15 cellular contexts compared by ENCODE assay signal in the genomic region with DNA sequence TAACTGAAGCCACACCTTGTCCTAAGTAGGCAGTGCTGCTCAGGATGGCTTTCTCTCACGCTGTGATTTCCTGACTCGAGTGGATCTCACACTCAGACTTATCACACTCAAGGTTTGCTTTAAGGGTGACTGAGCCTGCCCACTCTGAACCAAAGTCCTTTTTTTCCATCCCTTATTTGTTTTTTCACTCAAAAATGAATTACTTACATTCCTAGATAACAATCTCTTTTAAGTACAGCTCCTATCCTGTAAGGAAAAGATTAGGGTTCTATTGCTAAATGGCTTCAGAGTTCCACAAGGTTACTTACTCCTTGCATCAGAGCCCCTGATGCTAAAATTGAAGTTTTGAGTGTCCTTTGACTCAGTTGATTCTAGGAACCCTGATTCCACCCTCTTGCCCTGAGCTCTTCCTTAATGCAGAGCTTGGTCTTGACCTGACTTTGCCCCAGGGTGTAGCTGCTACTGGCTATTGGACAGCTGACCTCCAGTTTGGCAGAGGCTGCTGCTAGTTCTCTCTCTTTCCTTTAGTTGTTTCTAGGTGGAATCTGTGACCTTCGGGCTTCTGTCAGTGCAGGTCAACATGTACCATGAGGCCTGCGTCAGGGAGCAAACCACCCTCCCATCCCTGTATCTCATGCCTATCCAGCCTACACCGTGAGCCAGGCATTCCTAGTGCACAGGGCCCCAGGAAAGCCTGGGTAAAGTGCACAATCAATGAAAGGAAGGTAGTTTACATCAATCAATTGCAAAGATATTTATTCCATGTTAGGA.
DNase-seq lines count a peak whose midpoint lies in the region; ATAC-seq and TF ChIP-seq lines count a peak whose summit lies in the region.
"Had no signal": no experiment of that assay in that cellular context is flagged by ENCODE, and none has a peak within 500 bp of the region (broad histone marks: within the 10 kb centered on the region; RNA-seq: fewer than 3 reads in every experiment).

No MANE protein-coding gene starts in this region.

- no peak for TF ChIP-seq RAD21 in SK-N-SH (IDR thresholded peaks at IDR 0.05; ENCODE audit: low read length)

- 0 out of 2 replicates have a peak, but pooled peaks cover 4% of the 10 kb centered on the region for H3K4me1 ChIP-seq in GM23338 (ENCODE audit: insufficient read depth)
- peaks cover 0 to 2% of the 10 kb centered on the region in 2 experiments; a peak in 3 of 4 replicates for H3K4me1 ChIP-seq in SK-N-SH (ENCODE audit: control insufficient read depth in 1 of 2, insufficient read depth in 2 of 2, low read depth in 1 of 2, low read length in 1 of 2)
- H3K4me1 ChIP-seq in trophoblast cell (ENCODE audit: control insufficient read depth in 1 of 2, insufficient read depth in 2 of 2, low read length in 2 of 2): peaks cover 2 to 6% of the 10 kb centered on the region in 2 experiments
- H3K4me1 ChIP-seq in body of pancreas: peaks cover 10% of the 10 kb centered on the region

- H4K12ac ChIP-seq in trophoblast cell (ENCODE audit: low read depth, low read length): no peak overlapping the region

- no peaks in the 10 kb centered on the region for H3K36me3 Mint-ChIP-seq in GM23338 (ENCODE audit: low read depth)

- H3F3A ChIP-seq in GM23338 (replicated peaks; ENCODE audit: low read depth): no peaks in the 10 kb centered on the region
- peaks cover 3% of the 10 kb centered on the region for H3F3A ChIP-seq in SK-N-SH (replicated peaks; ENCODE audit: insufficient read depth)

- H3K27me3 ChIP-seq in GM23338 (ENCODE audit: insufficient read depth): no peaks in the 10 kb centered on the region
- H3K27me3 ChIP-seq in SK-N-SH (ENCODE audit: insufficient read depth): no peaks in the 10 kb centered on the region
- no peaks in the 10 kb centered on the region for H3K27me3 ChIP-seq in trophoblast cell (ENCODE audit: insufficient read depth, low read length)
- no peaks in the 10 kb centered on the region for H3K27me3 ChIP-seq in body of pancreas
- H3K27me3 ChIP-seq: esophagus muscularis mucosa had no signal

- CTCF ChIA-PET in SK-N-SH (lab: Yijun Ruan, JAX): no interaction called here

- no peaks in the 10 kb centered on the region for H3K9me2 ChIP-seq in GM23338 (ENCODE audit: insufficient read depth)
- no peaks in the 10 kb centered on the region for H3K9me2 ChIP-seq in SK-N-SH

- no peak overlapping the region for H2AK5ac ChIP-seq in trophoblast cell (ENCODE audit: low read length)

- no peaks in the 10 kb centered on the region for H3K27me3 Mint-ChIP-seq in GM23338 (ENCODE audit: insufficient read depth, low read depth, poor library complexity)

- no peaks in the 10 kb centered on the region for H3K79me2 ChIP-seq in GM23338 (replicated peaks; ENCODE audit: insufficient read depth)
- H3K79me2 ChIP-seq in SK-N-SH (ENCODE audit: insufficient read depth): no peaks in the 10 kb centered on the region
- no peaks in the 10 kb centered on the region for H3K79me2 ChIP-seq in trophoblast cell (ENCODE audit: control insufficient read depth, insufficient read depth, low read length, poor library complexity)

- POLR2A ChIA-PET in SK-N-SH (lab: Yijun Ruan, JAX): no interaction called here

- peak overlapping the region; percentile 74 for H2BK5ac ChIP-seq in trophoblast cell (ENCODE audit: low read depth, low read length, poor library complexity)

- peak; percentile 48; the same call in 1 of the 3 replicates for ATAC-seq in GM23338
- no peak for ATAC-seq in body of pancreas
- ATAC-seq: left ventricle myocardium superior, T-helper 17 cell had no signal

- H3K27ac Mint-ChIP-seq in GM23338: peak overlapping the region; percentile 59; the same call in 1 of the 2 replicates
- H3K27ac Mint-ChIP-seq: T-helper 17 cell had no signal

- H3K36me3 ChIP-seq in GM23338 (ENCODE audit: insufficient read depth): no peaks in the 10 kb centered on the region
- H3K36me3 ChIP-seq in SK-N-SH (replicated peaks in 1 of 2; ENCODE audit: control insufficient read depth in 1 of 2, insufficient read depth in 2 of 2, low read length in 1 of 2): no peaks in the 10 kb centered on the region
- no peaks in the 10 kb centered on the region for H3K36me3 ChIP-seq in trophoblast cell (ENCODE audit: control insufficient read depth in 1 of 2, insufficient read depth in 2 of 2, low read length in 2 of 2)
- no peaks in the 10 kb centered on the region for H3K36me3 ChIP-seq in body of pancreas (replicated peaks in 1 of 2; ENCODE audit: insufficient read depth in 1 of 2, low read depth in 2 of 2)
- H3K36me3 ChIP-seq: esophagus muscularis mucosa had no signal

- H3K9me3 ChIP-seq in SK-N-SH (no peaks in the 10 kb centered on the region), trophoblast cell (ENCODE audit: insufficient read depth, low read depth, low read length) (no peaks in the 10 kb centered on the region), body of pancreas (no peaks in the 10 kb centered on the region)
- H3K9me3 ChIP-seq: esophagus muscularis mucosa had no signal

- H3K4me3 ChIP-seq in GM23338 (no peak overlapping the region), SK-N-SH (ENCODE audit: low read depth in 2 of 2, low read length in 1 of 2) (no peak overlapping the region), trophoblast cell (ENCODE audit: low read depth, low read length) (no peak overlapping the region), body of pancreas (no peak overlapping the region)
- H3K4me3 ChIP-seq: coronary artery, esophagus muscularis mucosa had no signal

- no peak for TF ChIP-seq EP300 in SK-N-SH (IDR thresholded peaks at IDR 0.05; ENCODE audit: borderline replicate concordance in 1 of 2, low read depth in 1 of 2, low read length in 1 of 2)

- H3K9me3 Mint-ChIP-seq in GM23338: no peaks in the 10 kb centered on the region

- H3K14ac ChIP-seq in trophoblast cell (ENCODE audit: low read length): peak overlapping the region; percentile 32

- H3K23ac ChIP-seq in trophoblast cell (ENCODE audit: low read length): no peak overlapping the region

- no peak for TF ChIP-seq POLR2A in body of pancreas (IDR thresholded peaks at IDR 0.05)

- H3K4me1 Mint-ChIP-seq in GM23338: peaks cover 3% of the 10 kb centered on the region

- intact Hi-C loops in body of pancreas (cut with DNase I): no loop called here

- H2AFZ ChIP-seq in GM23338 (peak overlapping the region; percentile 61; the same call in 1 of the 2 replicates), SK-N-SH (ENCODE audit: low read depth) (0 out of 2 replicates have a peak overlapping the region, but pooled peaks have one; percentile 11), trophoblast cell (ENCODE audit: insufficient read depth, low read length, poor library complexity) (no peak overlapping the region)

- H2BK12ac ChIP-seq in trophoblast cell (ENCODE audit: low read length): peak overlapping the region; percentile 53

- H3K4me3 Mint-ChIP-seq in GM23338: no peak overlapping the region
- H3K4me3 Mint-ChIP-seq: T-helper 17 cell had no signal

- no peak overlapping the region for H4K8ac ChIP-seq in trophoblast cell (ENCODE audit: low read depth, low read length)

- H2BK120ac ChIP-seq in trophoblast cell (ENCODE audit: insufficient read depth, low read length, poor library complexity): peak overlapping the region; percentile 37

- peak overlapping the region; percentile 62 for H4K91ac ChIP-seq in trophoblast cell (ENCODE audit: low read depth, low read length)

- TF ChIP-seq CTCF in GM23338 (conservative IDR thresholded peaks at IDR 0.05; ENCODE audit: low read depth in 2 of 2) (no peak), SK-N-SH (IDR thresholded peaks at IDR 0.05) (no peak), body of pancreas (IDR thresholded peaks at IDR 0.05) (no peak)

- H3K4me2 ChIP-seq in GM23338: no peak overlapping the region
- H3K4me2 ChIP-seq in SK-N-SH: no peak overlapping the region; the same call in 1 of the 2 replicates
- peak overlapping the region; percentile 23 for H3K4me2 ChIP-seq in trophoblast cell (ENCODE audit: low read length)

- peaks cover 7% of the 10 kb centered on the region for H3K79me1 ChIP-seq in trophoblast cell (ENCODE audit: low read length)

- DNase-seq in GM23338 (ENCODE audit: low spot score) (peak; percentile 6), SK-N-SH (no peak), fibroblast of the conjunctiva (ENCODE audit: low read depth) (peak; percentile 4), trophoblast cell (peak; percentile 44 to 77), retina (no peak), body of pancreas (no peak), amniotic stem cell (lab: John Stamatoyannopoulos, UW) (no peak)
- no peak for DNase-seq in stimulated activated CD4-positive, alpha-beta T cell treated with anti-CD3 and anti-CD28 coated beads, Interleukin-2, amount 100 ng/mL, for 48 hours
- DNase-seq: hypothalamus; left ventricle myocardium superior; NCI-H524; stimulated activated naive CD4-positive, alpha-beta T cell treated with Interleukin-2 at 50 U/mL for 16 hours; T-helper 17 cell had no signal

- H3K18ac ChIP-seq in trophoblast cell (ENCODE audit: low read length): no peak overlapping the region

- no peak overlapping the region for H3K4ac ChIP-seq in trophoblast cell (ENCODE audit: low read depth, low read length)

- 7% methylated on average over 5 of the region's 5 CpGs for WGBS in SK-N-SH (ENCODE audit: low lambda C conversion rate)
- WGBS in trophoblast cell (ENCODE audit: extremely low coverage, insufficient coverage, insufficient read length): no CpG with 5 or more reads among the region's 5 CpGs
- 63 to 72% methylated on average over 5 of the region's 5 CpGs for WGBS in body of pancreas, 2 donors

- H3K27ac ChIP-seq in GM23338 (ENCODE audit: low read depth) (no peak overlapping the region), SK-N-SH (ENCODE audit: low read depth in 2 of 2, low read length in 1 of 2) (peak overlapping the region in 1 of 2 experiments; percentile 48; a peak in 2 of 4 replicates), trophoblast cell (ENCODE audit: low read depth, low read length) (peak overlapping the region; percentile 93), body of pancreas (peak overlapping the region in 1 of 4 donors; percentile 2)
- H3K27ac ChIP-seq: coronary artery, esophagus muscularis mucosa had no signal

- H3K9ac ChIP-seq in SK-N-SH: no peak overlapping the region
- no peak overlapping the region for H3K9ac ChIP-seq in trophoblast cell (ENCODE audit: low read length)

- H4K20me1 ChIP-seq in GM23338 (replicated peaks; ENCODE audit: insufficient read depth): no peaks in the 10 kb centered on the region
- H4K20me1 ChIP-seq in SK-N-SH (ENCODE audit: insufficient read depth): no peaks in the 10 kb centered on the region

TF ChIP-seq in GM23338, 12 proteins besides CTCF, POLR2A, EP300 and RAD21 (continues in another document):
- TF ChIP-seq EZH2 (IDR thresholded peaks at IDR 0.05; ENCODE audit: low read depth, unreplicated experiment) (no peak), CREB1 (CRISPR knock-in tag; IDR thresholded peaks at IDR 0.05; ENCODE audit: low read depth) (no peak)

TF ChIP-seq in SK-N-SH, 30 proteins besides CTCF, POLR2A, EP300 and RAD21 (continues in another document):
- TF ChIP-seq FOXJ3 (CRISPR knock-in tag; IDR thresholded peaks at IDR 0.05) (no peak), FOSL2 (IDR thresholded peaks at IDR 0.05; ENCODE audit: borderline replicate concordance, low read depth) (no peak), NFIC (IDR thresholded peaks at IDR 0.05; ENCODE audit: borderline replicate concordance) (no peak), FOXM1 (IDR thresholded peaks at IDR 0.05; ENCODE audit: low read depth) (no peak), JUND (IDR thresholded peaks at IDR 0.05) (no peak), RXRA (IDR thresholded peaks at IDR 0.05; ENCODE audit: borderline replicate concordance, low read depth) (no peak), TCF12 (IDR thresholded peaks at IDR 0.05) (no peak)

Comparison
In these comparisons a context has a peak if more than half of its experiments do, and no peak if none do; other contexts are left out.
1. DNase-seq: peak in GM23338 (single experiment), fibroblast of the conjunctiva (single experiment) and trophoblast cell (2 of 2); none in SK-N-SH (single experiment), retina (single experiment), body of pancreas (0 of 4), stimulated activated CD4-positive, alpha-beta T cell treated with anti-CD3 and anti-CD28 coated beads, Interleukin-2, amount 100 ng/mL, for 48 hours (0 of 2) and amniotic stem cell (single experiment).